8 cellular contexts compared by ENCODE assay signal in genomic region chr1:15617874-15618684, GRCh38. TPM values are rescaled to one million over a fixed set of nuclear protein-coding genes. Genes with fewer than 3 reads are reported as not detected.
A peak's percentile ranks its signal among the peaks of the same experiment; 100 is the strongest.
DNase-seq lines count a peak whose midpoint lies in the region; ATAC-seq and TF ChIP-seq lines count a peak whose summit lies in the region.

No MANE protein-coding gene starts in this region.

- ATAC-seq in GM18868 (IDR thresholded peaks at IDR 0.05; ENCODE audit: unreplicated experiment) (peak; percentile 22), HG03108 (IDR thresholded peaks at IDR 0.05; ENCODE audit: unreplicated experiment) (peak; percentile 37), left ventricle myocardium superior (peak; percentile 36)
- peak; percentile 11 for ATAC-seq in activated naive CD8-positive, alpha-beta T cell treated with anti-CD3 and anti-CD28 coated beads, Interleukin-2, amount 10 ng/mL, durations not matched to agents 7 days and 5 days (ENCODE audit: low read depth)

- no peak for TF ChIP-seq CTCF in AG09309 (IDR thresholded peaks at IDR 0.05; ENCODE audit: control insufficient read depth, insufficient read depth, low read depth, low read length, missing control alignments)

- H3K4me3 Mint-ChIP-seq in activated naive CD8-positive, alpha-beta T cell treated with anti-CD3 and anti-CD28 coated beads, Interleukin-2, amount 10 ng/mL, durations not matched to agents 7 days and 5 days, result peak overlapping the region; percentile 93

- H3K27ac Mint-ChIP-seq in activated naive CD8-positive, alpha-beta T cell treated with anti-CD3 and anti-CD28 coated beads, Interleukin-2, amount 10 ng/mL, durations not matched to agents 7 days and 5 days, result peak overlapping the region; percentile 90

- DNase-seq in AG09309 (ENCODE audit: low read depth) (no peak), NCI-H69 (lab: John Stamatoyannopoulos, UW) (peak; percentile 50), left ventricle myocardium superior (no peak), putamen (ENCODE audit: low spot score) (peak; percentile 16), amniotic stem cell (lab: John Stamatoyannopoulos, UW) (no peak)
- no peak for DNase-seq in activated naive CD8-positive, alpha-beta T cell treated with anti-CD3 and anti-CD28 coated beads, Interleukin-2, amount 10 ng/mL, durations not matched to agents 7 days and 5 days

- peak overlapping the region; percentile 100 for H3K4me3 ChIP-seq in AG09309 (ENCODE audit: control insufficient read depth, low read depth, low read length)

- H3K27me3 Mint-ChIP-seq in activated naive CD8-positive, alpha-beta T cell treated with anti-CD3 and anti-CD28 coated beads, Interleukin-2, amount 10 ng/mL, durations not matched to agents 7 days and 5 days, result no peaks in the 10 kb centered on the region

- H3K36me3 Mint-ChIP-seq in activated naive CD8-positive, alpha-beta T cell treated with anti-CD3 and anti-CD28 coated beads, Interleukin-2, amount 10 ng/mL, durations not matched to agents 7 days and 5 days, result peaks cover 4% of the 10 kb centered on the region

- no peaks in the 10 kb centered on the region for H3K9me3 Mint-ChIP-seq in activated naive CD8-positive, alpha-beta T cell treated with anti-CD3 and anti-CD28 coated beads, Interleukin-2, amount 10 ng/mL, durations not matched to agents 7 days and 5 days

- POLR2A ChIA-PET in activated naive CD8-positive, alpha-beta T cell treated with anti-CD3 and anti-CD28 coated beads, Interleukin-2, amount 10 ng/mL, durations not matched to agents 7 days and 5 days (lab: Charles Lee), result interaction anchor here (0.6 to 3.4 kb wide), 11 partner anchors 15 to 216 kb away, joined by 3 to 29 read pairs (median 5); partner anchors contain the start of gene DNAJC16

- peaks cover 30% of the 10 kb centered on the region for H3K4me1 Mint-ChIP-seq in activated naive CD8-positive, alpha-beta T cell treated with anti-CD3 and anti-CD28 coated beads, Interleukin-2, amount 10 ng/mL, durations not matched to agents 7 days and 5 days

- intact Hi-C loops in left ventricle myocardium superior (cut with micrococcal nuclease), result no loop called here

RNA-seq across cellular contexts. Expression of gene DDI2, which starts 0.8 kb away (rescaled TPM):
- 10 to 100 TPM; 31.6 to 33.3 TPM for total RNA-seq in activated naive CD8-positive, alpha-beta T cell treated with anti-CD3 and anti-CD28 coated beads, Interleukin-2, amount 10 ng/mL, durations not matched to agents 7 days and 5 days
- 21.9 TPM for total RNA-seq in left ventricle myocardium superior

RNA-seq across cellular contexts. Expression of gene AGMAT, which starts 33.2 kb away (rescaled TPM):
- total RNA-seq in activated naive CD8-positive, alpha-beta T cell treated with anti-CD3 and anti-CD28 coated beads, Interleukin-2, amount 10 ng/mL, durations not matched to agents 7 days and 5 days, result 1 to 10 TPM; 7.6 to 8.0 TPM
- total RNA-seq in left ventricle myocardium superior, result not detected

Comparison
In these comparisons a context has a peak if more than half of its experiments do, and no peak if none do; other contexts are left out.
1. DNase-seq: peak in NCI-H69 (single experiment) and putamen (single experiment); none in AG09309 (single experiment), activated naive CD8-positive, alpha-beta T cell treated with anti-CD3 and anti-CD28 coated beads, Interleukin-2, amount 10 ng/mL, durations not matched to agents 7 days and 5 days (single experiment), left ventricle myocardium superior (single experiment) and amniotic stem cell (single experiment).
2. Peak in every context shown above with its lines, with median percentiles within 50 percentile points of each other: ATAC-seq.